Comparison of ENCODE assay signal across 17 cellular contexts in the genomic region with DNA sequence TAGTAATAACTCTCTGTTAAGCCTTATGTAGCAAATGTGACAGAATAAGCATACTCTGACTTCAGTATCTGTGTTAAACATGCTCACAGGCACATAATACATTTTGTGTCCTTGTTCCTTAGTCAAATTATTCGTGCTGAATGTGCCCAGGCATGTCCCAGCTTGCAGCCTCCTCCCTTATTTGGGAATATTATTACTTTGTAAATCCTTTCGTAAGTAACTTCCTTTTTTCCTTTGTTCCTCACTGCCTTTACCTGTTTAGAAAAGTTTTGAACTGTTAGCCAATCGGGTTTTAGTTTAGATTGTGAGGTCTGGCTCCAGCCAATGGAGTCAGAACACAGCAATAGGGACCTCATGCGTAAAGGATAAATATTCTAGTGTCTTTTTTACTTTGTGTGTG. TPM values are rescaled to one million over a fixed set of nuclear protein-coding genes. Genes with fewer than 3 reads are reported as not detected.
A peak's percentile ranks its signal among the peaks of the same experiment; 100 is the strongest.
DNase-seq lines count a peak whose midpoint lies in the region; ATAC-seq, FAIRE-seq and TF ChIP-seq lines count a peak whose summit lies in the region.
"Had no signal": no experiment of that assay in that cellular context is flagged by ENCODE, and none has a peak within 500 bp of the region (broad histone marks: within the 10 kb centered on the region; RNA-seq: fewer than 3 reads in every experiment).

No MANE protein-coding gene starts in this region.

- peaks cover 2% of the 10 kb centered on the region; the same call in 1 of the 3 replicates for H3K9me3 ChIP-seq in A549
- peaks cover 7% of the 10 kb centered on the region for H3K9me3 ChIP-seq in HUES48 (ENCODE audit: control insufficient read depth, insufficient read depth, low read length)
- peaks cover 3% of the 10 kb centered on the region for H3K9me3 ChIP-seq in mammary epithelial cell (replicated peaks; ENCODE audit: insufficient read depth, low read length)
- peaks cover 10% of the 10 kb centered on the region; the same call in 1 of the 2 replicates for H3K9me3 ChIP-seq in iPS-20b (ENCODE audit: insufficient read depth, low read depth, low read length)
- no peaks in the 10 kb centered on the region for H3K9me3 ChIP-seq in mucosa of descending colon

- H3K36me3 ChIP-seq in HUES48 (ENCODE audit: control insufficient read depth, insufficient read depth, low read length) (no peaks in the 10 kb centered on the region), mammary epithelial cell (ENCODE audit: insufficient read depth, low read length) (no peaks in the 10 kb centered on the region), iPS-20b (ENCODE audit: insufficient read depth, low read depth, low read length) (no peaks in the 10 kb centered on the region), mucosa of descending colon (ENCODE audit: low read depth) (no peaks in the 10 kb centered on the region)
- H3K36me3 ChIP-seq: Peyer's patch had no signal

- no peak overlapping the region for H3K9ac ChIP-seq in HUES48 (ENCODE audit: low read depth, low read length)
- H3K9ac ChIP-seq in mammary epithelial cell (ENCODE audit: insufficient read depth, low read length) = no peak overlapping the region
- no peak overlapping the region for H3K9ac ChIP-seq in iPS-20b (ENCODE audit: low read depth, low read length)

- no peak overlapping the region for H2AFZ ChIP-seq in mammary epithelial cell (ENCODE audit: low read depth, low read length)

- POLR2A ChIA-PET in A549 (lab: Yijun Ruan, JAX) = interaction anchor here (0.6 to 0.7 kb wide), 3 partner anchors 13 to 255 kb away, joined by 5 read pairs; no protein-coding TSS in a partner anchor

- no peak for DNase-seq in A549 (ENCODE audit: low read depth in 1 of 2, low spot score in 1 of 2)
- peak; percentile 20 for DNase-seq in mammary epithelial cell
- DNase-seq in mucosa of descending colon = no peak
- no peak for DNase-seq in activated CD4-positive, alpha-beta T cell treated with anti-CD3 and anti-CD28 coated beads, Interleukin-2, amount 50 U/mL, for 4 hours
- DNase-seq in kidney glomerular epithelial cell (lab: John Stamatoyannopoulos, UW) = no peak
- DNase-seq in DMS 273 treated with DMSO at 0.1 percent for 48 hours (lab: John Stamatoyannopoulos, UW) = no peak
- DNase-seq: GF-D8, HFFc6, NCI-H187 treated with DMSO at 0.1 percent for 48 hours, NCI-H510A, Peyer's patch, Right ventricle myocardium superior had no signal

- WGBS in A549 (ENCODE audit: missing lambda C conversion rate) = 80% methylated on average over 4 of the region's 4 CpGs
- 54% methylated on average over 4 of the region's 4 CpGs for WGBS in mammary epithelial cell (ENCODE audit: low coverage, missing lambda C conversion rate)

- peak overlapping the region; percentile 17 to 52; a peak in 4 of 6 replicates for H3K27ac ChIP-seq in A549
- peak overlapping the region; percentile 5 for H3K27ac ChIP-seq in HUES48 (ENCODE audit: low read depth, low read length)
- H3K27ac ChIP-seq in mammary epithelial cell (ENCODE audit: insufficient read depth, low read depth, low read length) = peak overlapping the region; percentile 27
- peak overlapping the region; percentile 14 for H3K27ac ChIP-seq in iPS-20b (ENCODE audit: low read length)
- H3K27ac ChIP-seq: Peyer's patch, SK-N-MC had no signal

- H3K79me2 ChIP-seq in mammary epithelial cell (ENCODE audit: insufficient read depth, low read length) = peaks cover 55% of the 10 kb centered on the region

- H4K20me1 ChIP-seq in mammary epithelial cell (ENCODE audit: insufficient read depth, low read length) = no peaks in the 10 kb centered on the region

- no peak for TF ChIP-seq EP300 in A549 (IDR thresholded peaks at IDR 0.05)

- intact Hi-C loops in mammary epithelial cell (cut with micrococcal nuclease) = no loop called here
- intact Hi-C loops in mucosa of descending colon (cut with DNase I, micrococcal nuclease) = no loop called here

- no peak for TF ChIP-seq RAD21 in A549 (conservative IDR thresholded peaks at IDR 0.05 in 1 of 2, IDR thresholded peaks at IDR 0.05 in 1 of 2)

- ATAC-seq in A549 (no peak), mucosa of descending colon (no peak)

- H3K4me1 ChIP-seq in A549 (peaks cover 19% of the 10 kb centered on the region; the same call in 2 of the 3 replicates), HUES48 (ENCODE audit: control insufficient read depth, insufficient read depth, low read length) (peaks cover 40% of the 10 kb centered on the region), mammary epithelial cell (ENCODE audit: insufficient read depth, low read length) (peaks cover 7% of the 10 kb centered on the region), iPS-20b (ENCODE audit: insufficient read depth, low read length) (peaks cover 27% of the 10 kb centered on the region), mucosa of descending colon (ENCODE audit: low read depth) (peaks cover 8% of the 10 kb centered on the region)

- CTCF ChIA-PET in A549 (lab: Yijun Ruan, JAX) = interaction anchor here (0.7 kb wide), 1 partner anchor 615 kb away, joined by 3 read pairs; no protein-coding TSS in a partner anchor
- CTCF ChIA-PET in mammary epithelial cell (lab: Charles Lee; ENCODE audit: low non-redundant PET) = no interaction called here

- in situ Hi-C loops in mammary epithelial cell (cut with MboI; ENCODE audit: low sequenced_read_pairs in 2 of 2) = no loop called here

- H3K27me3 ChIP-seq in HUES48 (ENCODE audit: control insufficient read depth, insufficient read depth, low read length) (no peaks in the 10 kb centered on the region), mammary epithelial cell (ENCODE audit: insufficient read depth, low read length) (no peaks in the 10 kb centered on the region), iPS-20b (ENCODE audit: insufficient read depth, low read length) (no peaks in the 10 kb centered on the region)
- H3K27me3 ChIP-seq: Peyer's patch had no signal

- BruUV-seq in mammary epithelial cell (replicated peaks; lab: Mats Ljungman, UMichigan) = no TSS peak

- FAIRE-seq in A549 (lab: Jason Lieb, UNC) = no peak
- FAIRE-seq: GM12891, GM18507 had no signal

- H3K4me3 ChIP-seq in A549 = no peak overlapping the region
- no peak overlapping the region for H3K4me3 ChIP-seq in HUES48 (ENCODE audit: low read depth, low read length)
- no peak overlapping the region for H3K4me3 ChIP-seq in mammary epithelial cell (replicated peaks in 1 of 3; ENCODE audit: insufficient read depth in 1 of 3, low read depth in 2 of 3, low read length in 3 of 3)
- H3K4me3 ChIP-seq in iPS-20b (ENCODE audit: low read length) = no peak overlapping the region
- no peak overlapping the region for H3K4me3 ChIP-seq in mucosa of descending colon
- H3K4me3 ChIP-seq: Peyer's patch, SK-N-MC had no signal

- no peak for TF ChIP-seq POLR2A in A549 (IDR thresholded peaks at IDR 0.05; ENCODE audit: low read length)

- dilution Hi-C loops in mammary epithelial cell (cut with HindIII; ENCODE audit: low sequenced_read_pairs) = no loop called here

- no peak overlapping the region for H3K4me2 ChIP-seq in A549
- H3K4me2 ChIP-seq in mammary epithelial cell (ENCODE audit: insufficient read depth, low read depth, low read length) = peak overlapping the region; percentile 48

- no peak for TF ChIP-seq CTCF in A549 (IDR thresholded peaks at IDR 0.05)
- no peak for TF ChIP-seq CTCF in mammary epithelial cell (conservative IDR thresholded peaks at IDR 0.05 in 1 of 2, IDR thresholded peaks at IDR 0.05 in 1 of 2; ENCODE audit: extremely low read depth in 1 of 2, insufficient read depth in 1 of 2, low read depth in 1 of 2, low read length in 2 of 2)
- TF ChIP-seq CTCF in mucosa of descending colon (IDR thresholded peaks at IDR 0.05) = no peak

TF ChIP-seq in A549, 52 proteins besides CTCF, POLR2A, EP300 and RAD21:
- TF ChIP-seq, protein P1, sequence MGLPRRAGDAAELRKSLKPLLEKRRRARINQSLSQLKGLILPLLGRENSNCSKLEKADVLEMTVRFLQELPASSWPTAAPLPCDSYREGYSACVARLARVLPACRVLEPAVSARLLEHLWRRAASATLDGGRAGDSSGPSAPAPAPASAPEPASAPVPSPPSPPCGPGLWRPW (IDR thresholded peaks at IDR 0.05) = no peak
- TF ChIP-seq EHF (CRISPR knock-in tag; IDR thresholded peaks at IDR 0.05) = no peak
- no peak for TF ChIP-seq BHLHE40 (IDR thresholded peaks at IDR 0.05; ENCODE audit: low read depth, low read length)
- no peak for TF ChIP-seq FOXS1 (CRISPR knock-in tag; IDR thresholded peaks at IDR 0.05)

RNA-seq across cellular contexts. Expression of gene GALNT11, which starts 47.0 kb away (rescaled TPM):
- polyA plus RNA-seq in A549 (2011; rRNA removed) (40.2 and 44.3 TPM in 2 replicates), A549 (2017; fragmentation: RNase III; extraction: RNeasy Plus Mini Kit Qiagen cat#74134 plus additional on column Dnase treatment) (24.6 to 27.4 TPM (median 25.7 TPM) in 3 replicates), mammary epithelial cell (36.8 TPM)
- 28.2 and 30.2 TPM in 2 replicates for polyA plus RNA-seq in A549 (2012; cell fraction: cytosol; rRNA removed)
- polyA plus RNA-seq in A549 (2012; cell fraction: nucleus; rRNA removed) = 17.6 and 31.1 TPM in 2 replicates
- 15.0 and 16.3 TPM in 2 replicates for polyA minus RNA-seq in A549 (2011; rRNA and poly(A)+ RNA removed)
- total RNA-seq in mammary epithelial cell (10 to 100 TPM; 28.4 to 49.2 TPM), mucosa of descending colon (10 to 100 TPM; 16.2 to 29.3 (median 21.9) TPM)
- polyA minus RNA-seq in mammary epithelial cell = 21.4 TPM
